In genomic region chr16:85077576-85078125, GRCh38 we compare ENCODE assay signal across 1 cellular context.
TF ChIP-seq lines count a peak whose summit lies in the region.

No MANE protein-coding gene starts in this region.

TF ChIP-seq in H1, 55 proteins besides CTCF, POLR2A, EP300 and RAD21:
- TF ChIP-seq POU5F1 (IDR thresholded peaks at IDR 0.05; ENCODE audit: low read depth, low read length) (no peak), EGR1 (IDR thresholded peaks at IDR 0.05; ENCODE audit: borderline replicate concordance, low read depth, low read length) (no peak), GTF2F1 (IDR thresholded peaks at IDR 0.05; ENCODE audit: borderline replicate concordance, low read depth, low read length) (no peak), TEAD4 (IDR thresholded peaks at IDR 0.05; ENCODE audit: low read depth, low read length) (no peak), RNF2 (IDR thresholded peaks at IDR 0.05; ENCODE audit: borderline replicate concordance, low read depth, low read length, missing control alignments, poor library complexity, severe bottlenecking) (no peak), TCF12 (IDR thresholded peaks at IDR 0.05; ENCODE audit: low read depth, low read length) (no peak), RFX5 (IDR thresholded peaks at IDR 0.05; ENCODE audit: borderline replicate concordance, low read depth, low read length) (no peak)
